8 cellular contexts compared by ENCODE assay signal in genomic region chr5:80346055-80346454, GRCh38. TPM values are rescaled to one million over a fixed set of nuclear protein-coding genes. Genes with fewer than 3 reads are reported as not detected.
DNase-seq lines count a peak whose midpoint lies in the region; ATAC-seq and TF ChIP-seq lines count a peak whose summit lies in the region.

No MANE protein-coding gene starts in this region.

- intact Hi-C loops in cardiac septum (cut with DNase I) = no loop called here

- no peak overlapping the region for H3K27ac Mint-ChIP-seq in activated CD8-positive, alpha-beta T cell treated with anti-CD3 and anti-CD28 coated beads, Interleukin-2, amount 10 ng/mL, durations not matched to agents 7 days and 5 days

- POLR2A ChIA-PET in activated CD8-positive, alpha-beta T cell treated with anti-CD3 and anti-CD28 coated beads, Interleukin-2, amount 10 ng/mL, durations not matched to agents 7 days and 5 days (lab: Charles Lee) = interaction anchor here (0.5 to 0.6 kb wide), 2 partner anchors 24 to 1719 kb away, joined by 3 read pairs; no protein-coding TSS in a partner anchor

- no CpG with 5 or more reads among the region's 2 CpGs for WGBS in iPS DF 6.9 (ENCODE audit: insufficient coverage, insufficient read length)

- H3K27ac ChIP-seq in cardiac muscle cell (no peak overlapping the region), iPS DF 6.9 (ENCODE audit: low read length) (no peak overlapping the region)

- DNase-seq in cardiac muscle cell (ENCODE audit: low read depth in 1 of 2, low spot score in 1 of 2) (peak; percentile 9 to 34), cardiac septum (ENCODE audit: low spot score) (no peak), NCI-H146 treated with DMSO at 0.1 percent for 48 hours (lab: John Stamatoyannopoulos, UW; ENCODE audit: unreplicated experiment) (peak; percentile 9), iPS DF 6.9 (ENCODE audit: low read depth, low spot score) (peak; percentile 11), OCI-M2 (lab: John Stamatoyannopoulos, UW; ENCODE audit: unreplicated experiment) (no peak)
- DNase-seq in activated CD8-positive, alpha-beta T cell treated with anti-CD3 and anti-CD28 coated beads, Interleukin-2, amount 10 ng/mL, durations not matched to agents 7 days and 5 days = peak; percentile 57
- peak; percentile 48 for DNase-seq in stimulated activated CD8-positive, alpha-beta memory T cell treated with anti-CD3 and anti-CD28 coated beads, Interleukin-4, amount 100 ng/mL, for 48 hours

- no peaks in the 10 kb centered on the region for H3K36me3 Mint-ChIP-seq in activated CD8-positive, alpha-beta T cell treated with anti-CD3 and anti-CD28 coated beads, Interleukin-2, amount 10 ng/mL, durations not matched to agents 7 days and 5 days (ENCODE audit: low read depth)

- H3K36me3 ChIP-seq in cardiac muscle cell = no peaks in the 10 kb centered on the region
- H3K36me3 ChIP-seq in iPS DF 6.9 (ENCODE audit: control insufficient read depth, insufficient read depth, low read length) = no peaks in the 10 kb centered on the region

- H3K9me3 ChIP-seq in cardiac muscle cell (ENCODE audit: low read depth) = no peaks in the 10 kb centered on the region
- H3K9me3 ChIP-seq in iPS DF 6.9 (ENCODE audit: control insufficient read depth, insufficient read depth, low read length) = no peaks in the 10 kb centered on the region

- ATAC-seq in activated CD8-positive, alpha-beta T cell treated with anti-CD3 and anti-CD28 coated beads, Interleukin-2, amount 10 ng/mL, durations not matched to agents 7 days and 5 days = peak; percentile 53
- ATAC-seq in GM21360 (IDR thresholded peaks at IDR 0.05; ENCODE audit: unreplicated experiment) = no peak

- peaks cover 6% of the 10 kb centered on the region for H3K4me1 Mint-ChIP-seq in activated CD8-positive, alpha-beta T cell treated with anti-CD3 and anti-CD28 coated beads, Interleukin-2, amount 10 ng/mL, durations not matched to agents 7 days and 5 days (ENCODE audit: low read depth)

- H3K27me3 Mint-ChIP-seq in activated CD8-positive, alpha-beta T cell treated with anti-CD3 and anti-CD28 coated beads, Interleukin-2, amount 10 ng/mL, durations not matched to agents 7 days and 5 days (ENCODE audit: low read depth) = peaks cover 4% of the 10 kb centered on the region

- CTCF ChIA-PET in activated CD8-positive, alpha-beta T cell treated with anti-CD3 and anti-CD28 coated beads, Interleukin-2, amount 10 ng/mL, durations not matched to agents 7 days and 5 days (lab: Charles Lee) = interaction anchor here (0.7 to 1.6 kb wide), 12 partner anchors 10 to 328 kb away, joined by 3 to 6 read pairs (median 3); no protein-coding TSS in a partner anchor

- H3K4me1 ChIP-seq in cardiac muscle cell (ENCODE audit: low read depth) = no peaks in the 10 kb centered on the region
- H3K4me1 ChIP-seq in iPS DF 6.9 (ENCODE audit: control insufficient read depth, insufficient read depth, low read length) = no peaks in the 10 kb centered on the region

- no peak overlapping the region for H3K4me3 Mint-ChIP-seq in activated CD8-positive, alpha-beta T cell treated with anti-CD3 and anti-CD28 coated beads, Interleukin-2, amount 10 ng/mL, durations not matched to agents 7 days and 5 days

- no peaks in the 10 kb centered on the region for H3K27me3 ChIP-seq in cardiac muscle cell
- H3K27me3 ChIP-seq in iPS DF 6.9 (ENCODE audit: control insufficient read depth, insufficient read depth, low read length) = no peaks in the 10 kb centered on the region

- H3K9me3 Mint-ChIP-seq in activated CD8-positive, alpha-beta T cell treated with anti-CD3 and anti-CD28 coated beads, Interleukin-2, amount 10 ng/mL, durations not matched to agents 7 days and 5 days (ENCODE audit: insufficient read depth) = no peaks in the 10 kb centered on the region

- H3K4me3 ChIP-seq in cardiac muscle cell = no peak overlapping the region
- no peak overlapping the region for H3K4me3 ChIP-seq in iPS DF 6.9 (ENCODE audit: low read length)

- TF ChIP-seq CTCF in cardiac muscle cell (IDR thresholded peaks at IDR 0.05; ENCODE audit: low read depth, low read length) = peak; percentile 35

RNA-seq across cellular contexts. Expression of gene SPZ1, which starts 26.3 kb away (rescaled TPM):
- total RNA-seq in cardiac muscle cell (not detected in 2 replicates), cardiac septum (not detected)
- polyA plus RNA-seq in cardiac muscle cell = not detected in 2 replicates
- not detected for total RNA-seq in activated CD8-positive, alpha-beta T cell treated with anti-CD3 and anti-CD28 coated beads, Interleukin-2, amount 10 ng/mL, durations not matched to agents 7 days and 5 days

Comparison
In these comparisons a context has a peak if more than half of its experiments do, and no peak if none do; other contexts are left out.
1. DNase-seq: peak in cardiac muscle cell (2 of 2), NCI-H146 treated with DMSO at 0.1 percent for 48 hours (single experiment), activated CD8-positive, alpha-beta T cell treated with anti-CD3 and anti-CD28 coated beads, Interleukin-2, amount 10 ng/mL, durations not matched to agents 7 days and 5 days (single experiment), iPS DF 6.9 (single experiment) and stimulated activated CD8-positive, alpha-beta memory T cell treated with anti-CD3 and anti-CD28 coated beads, Interleukin-4, amount 100 ng/mL, for 48 hours (single experiment); none in cardiac septum (single experiment) and OCI-M2 (single experiment).